8 cellular contexts compared by ENCODE assay signal in the genomic region with DNA sequence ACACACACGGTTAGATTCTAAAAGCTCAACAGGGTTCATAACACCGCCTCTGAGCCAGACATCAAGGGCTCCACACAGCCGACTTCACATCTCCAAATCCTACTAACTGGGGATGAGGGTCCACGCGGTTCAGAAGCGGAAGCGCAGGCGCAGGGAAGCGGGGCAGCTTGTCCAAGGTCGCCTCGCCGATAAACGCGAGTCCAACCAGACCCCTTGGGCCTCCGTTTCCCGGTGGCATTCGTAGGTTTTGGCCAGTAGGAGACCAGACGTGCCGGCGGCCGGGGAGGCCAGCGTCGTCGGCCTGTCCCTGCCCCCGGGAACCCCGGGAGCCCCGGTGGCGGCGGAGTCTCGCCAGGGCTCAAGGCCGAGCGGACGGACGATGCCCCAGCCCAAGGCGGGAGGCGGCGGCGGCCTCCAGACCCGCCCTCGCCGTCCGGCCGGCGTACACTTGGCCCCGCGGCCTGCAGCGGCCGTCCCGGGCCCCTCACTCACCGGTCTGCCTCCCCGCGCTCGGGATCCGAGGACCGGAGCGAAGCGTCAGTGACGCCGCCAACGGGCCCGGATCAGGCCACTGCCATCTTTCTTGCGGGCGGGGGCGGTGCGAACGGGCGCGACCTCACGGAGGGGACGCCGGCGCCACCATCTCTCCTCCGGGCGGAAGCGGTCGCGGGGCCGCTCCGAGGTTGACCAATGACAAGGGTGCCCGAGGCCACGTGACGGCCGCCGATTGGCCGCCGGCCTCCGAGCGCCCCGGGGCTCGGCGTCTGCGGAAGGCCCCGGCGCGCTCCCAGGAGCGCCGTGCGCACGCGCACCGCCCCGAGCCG. TPM values are rescaled to one million over a fixed set of nuclear protein-coding genes. Genes with fewer than 3 reads are reported as not detected.
DNase-seq lines count a peak whose midpoint lies in the region; ATAC-seq and TF ChIP-seq lines count a peak whose summit lies in the region.

A gene with protein sequence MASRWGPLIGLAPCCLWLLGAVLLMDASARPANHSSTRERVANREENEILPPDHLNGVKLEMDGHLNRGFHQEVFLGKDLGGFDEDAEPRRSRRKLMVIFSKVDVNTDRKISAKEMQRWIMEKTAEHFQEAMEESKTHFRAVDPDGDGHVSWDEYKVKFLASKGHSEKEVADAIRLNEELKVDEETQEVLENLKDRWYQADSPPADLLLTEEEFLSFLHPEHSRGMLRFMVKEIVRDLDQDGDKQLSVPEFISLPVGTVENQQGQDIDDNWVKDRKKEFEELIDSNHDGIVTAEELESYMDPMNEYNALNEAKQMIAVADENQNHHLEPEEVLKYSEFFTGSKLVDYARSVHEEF (minus strand): TSS at position 602 of the 824 bp plus-strand sequence. CDS start 3,229 bp downstream, outside the sequence.

- WGBS in spleen, 5 donors, result 0 to 1% (median 0%) methylated on average over 29 to 103 of the region's 103 CpGs

- H3K9me3 ChIP-seq in spleen, result no peaks in the 10 kb centered on the region

- DNase-seq in AG10803 (ENCODE audit: low read depth) (peak; percentile 96), NCI-H446 (lab: John Stamatoyannopoulos, UW) (peak; percentile 95 to 99), inferior parietal cortex (ENCODE audit: extremely low spot score) (peak; percentile 95), spleen (peak; percentile 98)
- DNase-seq in activated CD4-positive, CD25-positive, alpha-beta regulatory T cell treated with anti-CD3 and anti-CD28 coated beads, Interleukin-2, amount 50 U/mL, for 16 hours (ENCODE audit: low read depth, low spot score), result peak; percentile 94
- peak; percentile 97 for DNase-seq in central memory CD4-positive, alpha-beta T cell

- peak; percentile 93 for ATAC-seq in GM19043 (IDR thresholded peaks at IDR 0.05; ENCODE audit: low read depth, unreplicated experiment)
- peak; percentile 93 for ATAC-seq in HG03354 (IDR thresholded peaks at IDR 0.05; ENCODE audit: poor library complexity, severe bottlenecking, unreplicated experiment)

- H3K27ac ChIP-seq in spleen, result peak within 1 kb of the TSS; percentile 91 to 98 (median 94)

- intact Hi-C loops in spleen (cut with DNase I; ENCODE audit: low total_unique reads), result no loop called here

- H3K4me3 ChIP-seq in AG10803 (ENCODE audit: low read length) (peak within 1 kb of the TSS; percentile 67), spleen (peak within 1 kb of the TSS; percentile 90 to 100 (median 96))

- H3K4me1 ChIP-seq in spleen, result peaks cover 13 to 78% (median 54%) of the 10 kb centered on the region in 6 donors

- peaks cover 0 to 4% (median 0%) of the 10 kb centered on the region in 7 donors for H3K27me3 ChIP-seq in spleen (replicated peaks in 1 of 7)

- peaks cover 0 to 64% (median 39%) of the 10 kb centered on the region in 6 donors for H3K36me3 ChIP-seq in spleen

- no peak for TF ChIP-seq CTCF in AG10803 (conservative IDR thresholded peaks at IDR 0.05; ENCODE audit: low read length)
- TF ChIP-seq CTCF in spleen (IDR thresholded peaks at IDR 0.05 in 8 of 11, conservative IDR thresholded peaks at IDR 0.05 in 3 of 11), result peak in 3 of 11 experiments; percentile 6 to 37 (median 26)

- peak in 1 of 3 donors; percentile 39 for TF ChIP-seq POLR2A in spleen (IDR thresholded peaks at IDR 0.05)

RNA-seq across cellular contexts. Expression of the gene that starts here (rescaled TPM):
- 100 to 1,000 TPM in 4 of 7 donors, 10 to 100 TPM in 3; 87.2 to 145 (median 114) TPM for total RNA-seq in spleen
- 10 to 100 TPM; 39.1 to 84.2 (median 49.4) TPM for polyA plus RNA-seq in spleen

Comparison
In these comparisons a context has a peak if more than half of its experiments do, and no peak if none do; other contexts are left out.
1. Peak in every context shown above with its lines: DNase-seq, ATAC-seq, H3K4me3 ChIP-seq and H3K27ac ChIP-seq.